9 cellular contexts compared by ENCODE assay signal in genomic region chr4:6278801-6279197, GRCh38. TPM values are rescaled to one million over a fixed set of nuclear protein-coding genes. Genes with fewer than 3 reads are reported as not detected.
DNase-seq lines count a peak whose midpoint lies in the region; ATAC-seq and TF ChIP-seq lines count a peak whose summit lies in the region.
"Had no signal": no experiment of that assay in that cellular context is flagged by ENCODE, and none has a peak within 500 bp of the region (broad histone marks: within the 10 kb centered on the region; RNA-seq: fewer than 3 reads in every experiment).

No MANE protein-coding gene starts in this region.

- intact Hi-C loops in tibial artery (cut with DNase I; ENCODE audit: low total_unique reads) = no loop called here
- intact Hi-C loops in PC-3 (cut with micrococcal nuclease) = no loop called here

- POLR2A ChIA-PET in PC-3 (lab: Charles Lee; ENCODE audit: unreplicated experiment) = no interaction called here

- H3K4me2 ChIP-seq in PC-3 (ENCODE audit: low read length) = no peak overlapping the region

- H3K79me2 ChIP-seq in PC-3 (ENCODE audit: low read length) = peaks cover 19% of the 10 kb centered on the region

- H3K9ac ChIP-seq in PC-3 (ENCODE audit: low read length) = no peak overlapping the region

- BruUV-seq in PC-3 (replicated peaks; lab: Mats Ljungman, UMichigan) = no TSS peak

- H3K4me3 ChIP-seq in GM12864 (ENCODE audit: low read depth, low read length) (no peak overlapping the region), tibial artery (no peak overlapping the region), PC-3 (ENCODE audit: low read length) (no peak overlapping the region)
- H3K4me3 ChIP-seq: psoas muscle had no signal

- H3K27me3 ChIP-seq in tibial artery (no peaks in the 10 kb centered on the region), PC-3 (ENCODE audit: low read length) (no peaks in the 10 kb centered on the region)

- H3K27ac ChIP-seq in tibial artery = peak overlapping the region; percentile 80 to 89
- H3K27ac ChIP-seq in PC-3 (ENCODE audit: low read length) = no peak overlapping the region
- H3K27ac ChIP-seq in caudate nucleus (ENCODE audit: low read depth, low read length) = no peak overlapping the region
- H3K27ac ChIP-seq: psoas muscle had no signal

- H3K4me1 ChIP-seq in tibial artery (peaks cover 0 to 84% (median 65%) of the 10 kb centered on the region in 4 donors), PC-3 (ENCODE audit: insufficient read depth, low read length) (peaks cover 2% of the 10 kb centered on the region)
- H3K4me1 ChIP-seq: psoas muscle had no signal

- H2AFZ ChIP-seq in PC-3 (ENCODE audit: low read length) = no peak overlapping the region

- no peaks in the 10 kb centered on the region for H4K20me1 ChIP-seq in PC-3 (ENCODE audit: low read length)

- H3K9me2 ChIP-seq in PC-3 (replicated peaks; ENCODE audit: low read length) = no peaks in the 10 kb centered on the region

- H3F3A ChIP-seq in PC-3 (ENCODE audit: low read length, unreplicated experiment) = no peaks in the 10 kb centered on the region

- H3K9me3 ChIP-seq in tibial artery (no peaks in the 10 kb centered on the region), PC-3 (ENCODE audit: low read length) (no peaks in the 10 kb centered on the region)
- H3K9me3 ChIP-seq: psoas muscle had no signal

- CTCF ChIA-PET in PC-3 (lab: Charles Lee) = no interaction called here

- H3K36me3 ChIP-seq in tibial artery (peaks cover 27 to 57% (median 39%) of the 10 kb centered on the region in 3 donors), PC-3 (ENCODE audit: low read depth, low read length) (no peaks in the 10 kb centered on the region)

- ATAC-seq in GM21447 (IDR thresholded peaks at IDR 0.05; ENCODE audit: unreplicated experiment) (peak; percentile 92), PC-3 (no peak)

- TF ChIP-seq CTCF in GM12864 (IDR thresholded peaks at IDR 0.05; ENCODE audit: low read depth, low read length, missing control alignments) (no peak), tibial artery (IDR thresholded peaks at IDR 0.05) (no peak), PC-3 (conservative IDR thresholded peaks at IDR 0.05; ENCODE audit: low read depth, low read length) (no peak)

- DNase-seq in GM12864 (ENCODE audit: low read depth) (peak; percentile 41), HuH-7 (ENCODE audit: low spot score) (peak; percentile 37), glomerular endothelial cell (ENCODE audit: extremely low read depth, low read depth, low spot score) (peak; percentile 65), tibial artery (peak in 1 of 2 donors; percentile 34), PC-3 (no peak), NCI-H2107 (lab: John Stamatoyannopoulos, UW) (no peak), caudate nucleus (lab: John Stamatoyannopoulos, UW) (no peak)
- DNase-seq: psoas muscle had no signal

RNA-seq across cellular contexts. Expression of gene WFS1, which starts 9.1 kb away (rescaled TPM):
- total RNA-seq in glomerular endothelial cell = 167 and 199 TPM in 2 replicates
- 35.7 and 45.5 TPM in 2 replicates for total RNA-seq in PC-3 (2014; rRNA removed)

Comparison
In these comparisons a context has a peak if more than half of its experiments do, and no peak if none do; other contexts are left out.
1. DNase-seq: peak in GM12864 (single experiment), HuH-7 (single experiment) and glomerular endothelial cell (single experiment); none in PC-3 (single experiment), NCI-H2107 (single experiment) and caudate nucleus (0 of 61).
2. H3K27ac ChIP-seq: peak in tibial artery (2 of 2); none in PC-3 (single experiment) and caudate nucleus (single experiment).